ENCODE assay signal across 21 cellular contexts in the genomic region with DNA sequence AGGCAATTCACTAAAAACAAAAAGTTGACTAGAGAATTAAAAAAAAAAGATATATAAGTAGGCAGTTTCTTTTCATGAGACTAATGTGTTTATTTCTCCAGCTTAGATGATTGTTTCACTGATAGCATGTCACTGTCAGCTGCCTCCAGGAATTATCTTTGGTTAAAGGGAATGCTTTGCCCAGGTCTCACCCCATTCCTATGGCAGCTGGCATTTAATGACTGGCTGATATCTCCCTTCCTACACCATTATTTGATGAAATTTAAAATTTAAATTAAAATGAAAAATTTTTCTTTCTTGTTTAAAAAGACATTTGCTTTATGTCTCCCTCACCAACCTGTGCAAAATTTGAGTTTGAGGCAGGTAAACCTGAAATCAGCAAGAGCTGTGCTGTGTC.
DNase-seq lines count a peak whose midpoint lies in the region; ATAC-seq and TF ChIP-seq lines count a peak whose summit lies in the region.
"Had no signal": no experiment of that assay in that cellular context is flagged by ENCODE, and none has a peak within 500 bp of the region (broad histone marks: within the 10 kb centered on the region; RNA-seq: fewer than 3 reads in every experiment).

No MANE protein-coding gene starts in this region.

- H3K4me2 ChIP-seq in SK-N-SH: no peak overlapping the region

- no peak for TF ChIP-seq RAD21 in SK-N-SH (IDR thresholded peaks at IDR 0.05; ENCODE audit: low read length)

- no peak overlapping the region for H3K9ac ChIP-seq in SK-N-SH

- H3K9me3 Mint-ChIP-seq in stimulated activated naive CD8-positive, alpha-beta T cell treated with anti-CD3 and anti-CD28 coated beads, Interleukin-15, Interleukin-2, amounts not matched to agents 100 ng/mL and 50 ng/mL, for 24 hours: no peaks in the 10 kb centered on the region
- H3K9me3 Mint-ChIP-seq in stimulated activated naive CD8-positive, alpha-beta T cell treated with anti-CD3 and anti-CD28 coated beads, Interleukin-15, amount 100 ng/mL, for 72 hours: no peaks in the 10 kb centered on the region
- no peaks in the 10 kb centered on the region for H3K9me3 Mint-ChIP-seq in activated T-helper 2 cell treated with anti-CD3 and anti-CD28 coated beads, Interferon-gamma antibody, Interleukin-2, Interleukin-4, amounts not matched to agents 10 μg/mL and 5 μg/mL and 100 μg/mL, durations not matched to agents 14 hours and 24 hours and 36 hours
- H3K9me3 Mint-ChIP-seq in stimulated activated memory B cell treated with anti-CD40 and anti-IgM and Interleukin-4, amounts not matched to agents 10 μg/mL and 1 μg/mL and 100 μg/mL, for 72 hours: no peaks in the 10 kb centered on the region
- H3K9me3 Mint-ChIP-seq: activated CD8-positive, alpha-beta T cell treated with anti-CD3 and anti-CD28 coated beads for 36 hours; activated naive CD4-positive, alpha-beta T cell treated with anti-CD3 and anti-CD28 coated beads, Interleukin-2, amount 10 ng/mL, durations not matched to agents 7 days and 5 days; CD8-positive, alpha-beta T cell had no signal

- TF ChIP-seq EP300 in SK-N-SH (IDR thresholded peaks at IDR 0.05; ENCODE audit: borderline replicate concordance in 1 of 2, low read depth in 1 of 2, low read length in 1 of 2): peak in 1 of 2 experiments; percentile 9; a peak in 1 of 4 replicates

- no peaks in the 10 kb centered on the region for H4K20me1 ChIP-seq in SK-N-SH (ENCODE audit: insufficient read depth)

- H3K4me3 ChIP-seq in SK-N-SH (ENCODE audit: low read depth in 2 of 2, low read length in 1 of 2): peak overlapping the region in 1 of 2 experiments; percentile 2; a peak in 1 of 4 replicates
- H3K4me3 ChIP-seq: K562, lower lobe of right lung, Peyer's patch, prostate gland, SJCRH30, upper lobe of right lung had no signal

- H3K4me1 ChIP-seq in SK-N-SH (ENCODE audit: control insufficient read depth in 1 of 2, insufficient read depth in 2 of 2, low read depth in 1 of 2, low read length in 1 of 2): peaks cover 9 to 28% of the 10 kb centered on the region in 2 experiments; a peak in 3 of 4 replicates
- H3K4me1 ChIP-seq: lower lobe of right lung, Peyer's patch, prostate gland, SJCRH30 had no signal

- H2AFZ ChIP-seq in SK-N-SH (ENCODE audit: low read depth): 0 out of 2 replicates have a peak overlapping the region, but pooled peaks have one; percentile 36

- intact Hi-C loops in activated T-helper 2 cell treated with anti-CD3 and anti-CD28 coated beads, Interferon-gamma antibody, Interleukin-2, Interleukin-4, amounts not matched to agents 10 μg/mL and 5 μg/mL and 100 μg/mL, durations not matched to agents 14 hours and 24 hours and 36 hours (cut with micrococcal nuclease): loop anchor here (1.0 to 5.0 kb wide), 6 partner anchors 24 to 468 kb away; no protein-coding TSS in a partner anchor

- ATAC-seq in SK-N-SH treated with all-trans-retinoic acid at 6 μM for 48 hours (no peak), GM21526 (IDR thresholded peaks at IDR 0.05; ENCODE audit: low FRiP score, unreplicated experiment) (no peak), GM21360 (IDR thresholded peaks at IDR 0.05; ENCODE audit: unreplicated experiment) (no peak)
- no peak for ATAC-seq in stimulated activated naive CD8-positive, alpha-beta T cell treated with anti-CD3 and anti-CD28 coated beads, Interleukin-15, amount 100 ng/mL, for 72 hours
- no peak for ATAC-seq in stimulated activated memory B cell treated with anti-CD40 and anti-IgM and Interleukin-4, amounts not matched to agents 10 μg/mL and 1 μg/mL and 100 μg/mL, for 72 hours

- peak overlapping the region; percentile 60 for H3K4me3 Mint-ChIP-seq in stimulated activated naive CD8-positive, alpha-beta T cell treated with anti-CD3 and anti-CD28 coated beads, Interleukin-15, Interleukin-2, amounts not matched to agents 100 ng/mL and 50 ng/mL, for 24 hours
- no peak overlapping the region for H3K4me3 Mint-ChIP-seq in stimulated activated naive CD8-positive, alpha-beta T cell treated with anti-CD3 and anti-CD28 coated beads, Interleukin-15, amount 100 ng/mL, for 72 hours
- H3K4me3 Mint-ChIP-seq in activated T-helper 2 cell treated with anti-CD3 and anti-CD28 coated beads, Interferon-gamma antibody, Interleukin-2, Interleukin-4, amounts not matched to agents 10 μg/mL and 5 μg/mL and 100 μg/mL, durations not matched to agents 14 hours and 24 hours and 36 hours (ENCODE audit: low read depth): no peak overlapping the region
- H3K4me3 Mint-ChIP-seq in stimulated activated memory B cell treated with anti-CD40 and anti-IgM and Interleukin-4, amounts not matched to agents 10 μg/mL and 1 μg/mL and 100 μg/mL, for 72 hours: no peak overlapping the region

- no peaks in the 10 kb centered on the region for H3K79me2 ChIP-seq in SK-N-SH (ENCODE audit: insufficient read depth)

- no peaks in the 10 kb centered on the region for H3K27me3 Mint-ChIP-seq in stimulated activated naive CD8-positive, alpha-beta T cell treated with anti-CD3 and anti-CD28 coated beads, Interleukin-15, Interleukin-2, amounts not matched to agents 100 ng/mL and 50 ng/mL, for 24 hours
- no peaks in the 10 kb centered on the region for H3K27me3 Mint-ChIP-seq in stimulated activated naive CD8-positive, alpha-beta T cell treated with anti-CD3 and anti-CD28 coated beads, Interleukin-15, amount 100 ng/mL, for 72 hours
- H3K27me3 Mint-ChIP-seq in activated T-helper 2 cell treated with anti-CD3 and anti-CD28 coated beads, Interferon-gamma antibody, Interleukin-2, Interleukin-4, amounts not matched to agents 10 μg/mL and 5 μg/mL and 100 μg/mL, durations not matched to agents 14 hours and 24 hours and 36 hours (ENCODE audit: low read depth): peaks cover 3% of the 10 kb centered on the region
- peaks cover 28% of the 10 kb centered on the region for H3K27me3 Mint-ChIP-seq in stimulated activated memory B cell treated with anti-CD40 and anti-IgM and Interleukin-4, amounts not matched to agents 10 μg/mL and 1 μg/mL and 100 μg/mL, for 72 hours
- H3K27me3 Mint-ChIP-seq: activated CD8-positive, alpha-beta T cell treated with anti-CD3 and anti-CD28 coated beads for 36 hours had no signal

- H3K36me3 ChIP-seq in SK-N-SH (replicated peaks in 1 of 2; ENCODE audit: control insufficient read depth in 1 of 2, insufficient read depth in 2 of 2, low read length in 1 of 2): no peaks in the 10 kb centered on the region
- H3K36me3 ChIP-seq: lower lobe of right lung, Peyer's patch, prostate gland, SJCRH30, upper lobe of right lung had no signal

- no peaks in the 10 kb centered on the region for H3K9me2 ChIP-seq in SK-N-SH

- no peaks in the 10 kb centered on the region for H3K9me3 ChIP-seq in SK-N-SH
- H3K9me3 ChIP-seq: lower lobe of right lung, Peyer's patch, prostate gland, SJCRH30, upper lobe of right lung had no signal

- DNase-seq in SK-N-SH: no peak
- DNase-seq in stimulated activated naive CD8-positive, alpha-beta T cell treated with anti-CD3 and anti-CD28 coated beads, Interleukin-15, amount 100 ng/mL, for 72 hours: no peak
- DNase-seq in activated T-helper 2 cell treated with anti-CD3 and anti-CD28 coated beads, Interferon-gamma antibody, Interleukin-2, Interleukin-4, amounts not matched to agents 10 μg/mL and 5 μg/mL and 100 μg/mL, durations not matched to agents 14 hours and 24 hours and 36 hours (ENCODE audit: low spot score): no peak
- DNase-seq: DMS 273 treated with DMSO at 0.1 percent for 48 hours, lower lobe of right lung, NCI-H1436 treated with DMSO at 0.1 percent for 48 hours, NCI-H510A, upper lobe of right lung had no signal

- no peak for TF ChIP-seq CTCF in SK-N-SH (IDR thresholded peaks at IDR 0.05)

- peak overlapping the region; percentile 83 for H3K27ac Mint-ChIP-seq in stimulated activated naive CD8-positive, alpha-beta T cell treated with anti-CD3 and anti-CD28 coated beads, Interleukin-15, Interleukin-2, amounts not matched to agents 100 ng/mL and 50 ng/mL, for 24 hours
- peak overlapping the region in 1 of 2 donors; percentile 80 for H3K27ac Mint-ChIP-seq in stimulated activated naive CD8-positive, alpha-beta T cell treated with anti-CD3 and anti-CD28 coated beads, Interleukin-15, amount 100 ng/mL, for 72 hours
- peak overlapping the region; percentile 82 for H3K27ac Mint-ChIP-seq in activated T-helper 2 cell treated with anti-CD3 and anti-CD28 coated beads, Interferon-gamma antibody, Interleukin-2, Interleukin-4, amounts not matched to agents 10 μg/mL and 5 μg/mL and 100 μg/mL, durations not matched to agents 14 hours and 24 hours and 36 hours
- peak overlapping the region; percentile 11 for H3K27ac Mint-ChIP-seq in stimulated activated memory B cell treated with anti-CD40 and anti-IgM and Interleukin-4, amounts not matched to agents 10 μg/mL and 1 μg/mL and 100 μg/mL, for 72 hours

- H3K27ac ChIP-seq in SK-N-SH (ENCODE audit: low read depth in 2 of 2, low read length in 1 of 2): peak overlapping the region in 1 of 2 experiments; percentile 99; a peak in 2 of 4 replicates
- H3K27ac ChIP-seq: 22Rv1, lower lobe of right lung, Peyer's patch, prostate gland, SJCRH30, upper lobe of right lung had no signal

- POLR2A ChIA-PET in SK-N-SH (lab: Yijun Ruan, JAX): interaction anchor here (0.5 to 1.7 kb wide), 7 partner anchors 15 to 262 kb away, joined by 3 to 11 read pairs (median 3); no protein-coding TSS in a partner anchor

- H3K36me3 Mint-ChIP-seq in stimulated activated naive CD8-positive, alpha-beta T cell treated with anti-CD3 and anti-CD28 coated beads, Interleukin-15, Interleukin-2, amounts not matched to agents 100 ng/mL and 50 ng/mL, for 24 hours (ENCODE audit: low read depth): no peaks in the 10 kb centered on the region
- H3K36me3 Mint-ChIP-seq in activated T-helper 2 cell treated with anti-CD3 and anti-CD28 coated beads, Interferon-gamma antibody, Interleukin-2, Interleukin-4, amounts not matched to agents 10 μg/mL and 5 μg/mL and 100 μg/mL, durations not matched to agents 14 hours and 24 hours and 36 hours (ENCODE audit: low read depth): no peaks in the 10 kb centered on the region
- H3K36me3 Mint-ChIP-seq in stimulated activated memory B cell treated with anti-CD40 and anti-IgM and Interleukin-4, amounts not matched to agents 10 μg/mL and 1 μg/mL and 100 μg/mL, for 72 hours: no peaks in the 10 kb centered on the region
- H3K36me3 Mint-ChIP-seq: activated naive CD4-positive, alpha-beta T cell treated with anti-CD3 and anti-CD28 coated beads, Interleukin-2, amount 10 ng/mL, durations not matched to agents 7 days and 5 days; CD8-positive, alpha-beta T cell had no signal

- H3K4me1 Mint-ChIP-seq in stimulated activated naive CD8-positive, alpha-beta T cell treated with anti-CD3 and anti-CD28 coated beads, Interleukin-15, Interleukin-2, amounts not matched to agents 100 ng/mL and 50 ng/mL, for 24 hours (ENCODE audit: low read depth): peaks cover 25% of the 10 kb centered on the region
- peaks cover 19% of the 10 kb centered on the region for H3K4me1 Mint-ChIP-seq in stimulated activated naive CD8-positive, alpha-beta T cell treated with anti-CD3 and anti-CD28 coated beads, Interleukin-15, amount 100 ng/mL, for 72 hours
- H3K4me1 Mint-ChIP-seq in activated T-helper 2 cell treated with anti-CD3 and anti-CD28 coated beads, Interferon-gamma antibody, Interleukin-2, Interleukin-4, amounts not matched to agents 10 μg/mL and 5 μg/mL and 100 μg/mL, durations not matched to agents 14 hours and 24 hours and 36 hours (ENCODE audit: low read depth): peaks cover 21% of the 10 kb centered on the region
- H3K4me1 Mint-ChIP-seq in stimulated activated memory B cell treated with anti-CD40 and anti-IgM and Interleukin-4, amounts not matched to agents 10 μg/mL and 1 μg/mL and 100 μg/mL, for 72 hours: peaks cover 14% of the 10 kb centered on the region

- H3F3A ChIP-seq in SK-N-SH (replicated peaks; ENCODE audit: insufficient read depth): peaks cover 15% of the 10 kb centered on the region

- H3K27me3 ChIP-seq in SK-N-SH (ENCODE audit: insufficient read depth): peaks cover 4% of the 10 kb centered on the region; the same call in 1 of the 2 replicates
- H3K27me3 ChIP-seq: Peyer's patch, upper lobe of right lung had no signal

- CTCF ChIA-PET in SK-N-SH (lab: Yijun Ruan, JAX): interaction anchor here (0.5 to 7.0 kb wide), 100 partner anchors 11 to 821 kb away, joined by 3 to 291 read pairs (median 5); partner anchors contain the start of genes EPHB6 and PRSS1
